1 cellular context compared by ENCODE assay signal in genomic region chr9:13952906-13953305, GRCh38.
TF ChIP-seq lines count a peak whose summit lies in the region.

No MANE protein-coding gene starts in this region.

TF ChIP-seq in GM23338, 12 proteins besides CTCF, POLR2A, EP300 and RAD21 (continued from another document):
- TF ChIP-seq ZNF114 (CRISPR knock-in tag; IDR thresholded peaks at IDR 0.05) (no peak), NANOG (IDR thresholded peaks at IDR 0.05; ENCODE audit: borderline replicate concordance) (no peak), STAT1 (IDR thresholded peaks at IDR 0.05; ENCODE audit: unreplicated experiment) (no peak), JUNB (IDR thresholded peaks at IDR 0.05; ENCODE audit: unreplicated experiment) (no peak), REST (IDR thresholded peaks at IDR 0.05; ENCODE audit: unreplicated experiment) (no peak), POLR2AphosphoS5 (IDR thresholded peaks at IDR 0.05; ENCODE audit: low read depth) (no peak), EZH2 (IDR thresholded peaks at IDR 0.05; ENCODE audit: low read depth, unreplicated experiment) (no peak), ZNF331 (CRISPR knock-in tag; IDR thresholded peaks at IDR 0.05; ENCODE audit: low read depth) (no peak), CREB1 (CRISPR knock-in tag; IDR thresholded peaks at IDR 0.05; ENCODE audit: low read depth) (no peak)
TF ChIP-seq in GM23338: peak in this region for 0.
